Comparison of ENCODE assay signal across 8 cellular contexts in genomic region chr12:6604254-6605029, GRCh38. TPM values are rescaled to one million over a fixed set of nuclear protein-coding genes. Genes with fewer than 3 reads are reported as not detected.
DNase-seq lines count a peak whose midpoint lies in the region; ATAC-seq, FAIRE-seq and TF ChIP-seq lines count a peak whose summit lies in the region.

No MANE protein-coding gene starts in this region.

- H3K36me3 Mint-ChIP-seq in HFFc6 (ENCODE audit: low read depth): peaks cover 43% of the 10 kb centered on the region

- FAIRE-seq in GM12892 (lab: Jason Lieb, UNC): no peak

- H3K9me3 Mint-ChIP-seq in HFFc6: no peaks in the 10 kb centered on the region

- intact Hi-C loops in breast epithelium (cut with DNase I; ENCODE audit: low total_unique reads): no loop called here

- no peak for TF ChIP-seq CTCF in HFFc6 (IDR thresholded peaks at IDR 0.05)
- TF ChIP-seq CTCF in breast epithelium (IDR thresholded peaks at IDR 0.05): no peak

- H3K27me3 Mint-ChIP-seq in HFFc6 (ENCODE audit: insufficient read depth): no peaks in the 10 kb centered on the region; the same call in 1 of the 2 replicates

- ATAC-seq in HG02588 (IDR thresholded peaks at IDR 0.05; ENCODE audit: unreplicated experiment): no peak

- peak overlapping the region; percentile 70 for H3K27ac Mint-ChIP-seq in HFFc6

- H3K4me3 Mint-ChIP-seq in HFFc6: no peak overlapping the region; the same call in 1 of the 2 replicates

- H3K9ac ChIP-seq in mucosa of stomach (ENCODE audit: low read length): peak overlapping the region; percentile 71

- H3K4me1 Mint-ChIP-seq in HFFc6 (ENCODE audit: low read depth): peaks cover 39% of the 10 kb centered on the region

- peaks cover 66% of the 10 kb centered on the region for H3K79me2 ChIP-seq in ACC112 (ENCODE audit: control insufficient read depth, insufficient read depth, low read length, unreplicated experiment)

- peak overlapping the region; percentile 10; the same call in 1 of the 2 replicates for H3K27ac ChIP-seq in ACC112 (ENCODE audit: low read depth, low read length)
- H3K27ac ChIP-seq in breast epithelium: peak overlapping the region; percentile 87 to 98

- H3K4me1 ChIP-seq in ACC112 (ENCODE audit: control insufficient read depth, insufficient read depth, low read length, unreplicated experiment) (peaks cover 27% of the 10 kb centered on the region), breast epithelium (peaks cover 12 to 22% of the 10 kb centered on the region in 2 donors), mucosa of stomach (ENCODE audit: control insufficient read depth, insufficient read depth, low read length) (peaks cover 40% of the 10 kb centered on the region)

- no peak overlapping the region for H2AFZ ChIP-seq in ACC112 (ENCODE audit: low read length, unreplicated experiment)

- H3K9me3 ChIP-seq in breast epithelium (no peaks in the 10 kb centered on the region), mucosa of stomach (ENCODE audit: control insufficient read depth, low read length) (no peaks in the 10 kb centered on the region)

- H3K36me3 ChIP-seq in ACC112 (ENCODE audit: insufficient read depth, low read length) (peaks cover 39% of the 10 kb centered on the region), breast epithelium (peaks cover 6% of the 10 kb centered on the region), mucosa of stomach (ENCODE audit: control insufficient read depth, insufficient read depth, low read length) (peaks cover 12% of the 10 kb centered on the region)

- H3K27me3 ChIP-seq in ACC112 (ENCODE audit: insufficient read depth, low read length): no peaks in the 10 kb centered on the region
- no peaks in the 10 kb centered on the region for H3K27me3 ChIP-seq in breast epithelium
- no peaks in the 10 kb centered on the region for H3K27me3 ChIP-seq in mucosa of stomach (ENCODE audit: control insufficient read depth, insufficient read depth, low read length)

- peak overlapping the region; percentile 84 for H3K4me3 ChIP-seq in ACC112 (ENCODE audit: low read depth, low read length)
- peak overlapping the region; percentile 97 to 99 (median 98) for H3K4me3 ChIP-seq in breast epithelium
- H3K4me3 ChIP-seq in mucosa of stomach (ENCODE audit: low read length): no peak overlapping the region

- TF ChIP-seq POLR2A in breast epithelium (IDR thresholded peaks at IDR 0.05) (no peak), GM12892 (IDR thresholded peaks at IDR 0.05; ENCODE audit: low read depth, low read length) (no peak)

- DNase-seq in HFFc6: no peak
- DNase-seq in breast epithelium (ENCODE audit: low spot score in 2 of 2): no peak
- no peak for DNase-seq in NCI-H748 (lab: John Stamatoyannopoulos, UW; ENCODE audit: unreplicated experiment)
- DNase-seq in GM12892 (ENCODE audit: insufficient read length): no peak
- no peak for DNase-seq in D341Med (ENCODE audit: low spot score)

RNA-seq across cellular contexts. Expression of gene CHD4, which starts 2.7 kb away (rescaled TPM):
- 100 to 1,000 TPM; 167 to 193 (median 183) TPM for total RNA-seq in HFFc6 (2021; fragmentation: NEBNext Ultra II Directional; extraction: Animal tissue kit (Norgen Biotek cat#: 25700))
- 100 to 1,000 TPM; 162 to 227 (median 203) TPM for total RNA-seq in breast epithelium
- 95.7 TPM for polyA plus RNA-seq in GM12892 (2012; ENCODE audit: missing spikeins)

RNA-seq across cellular contexts. Expression of gene LPAR5, which starts 31.3 kb away (rescaled TPM):
- not detected for total RNA-seq in HFFc6 (2021; fragmentation: NEBNext Ultra II Directional; extraction: Animal tissue kit (Norgen Biotek cat#: 25700))
- 1 to 10 TPM in 2 of 3 donors, under 1 TPM in 1; 0.98 to 1.8 (median 1.8) TPM for total RNA-seq in breast epithelium
- 1.7 TPM for polyA plus RNA-seq in GM12892 (2012; ENCODE audit: missing spikeins)

RNA-seq across cellular contexts. Expression of gene NOP2, which starts 36.4 kb away (rescaled TPM):
- total RNA-seq in HFFc6 (2021; fragmentation: NEBNext Ultra II Directional; extraction: Animal tissue kit (Norgen Biotek cat#: 25700)): 10 to 100 TPM; 39.5 to 60.5 (median 42.6) TPM
- 10 to 100 TPM; 30.6 to 37.6 (median 31.5) TPM for total RNA-seq in breast epithelium
- polyA plus RNA-seq in GM12892 (2012; ENCODE audit: missing spikeins): 60.0 TPM

RNA-seq across cellular contexts. Expression of gene ACRBP, which starts 42.8 kb away (rescaled TPM):
- total RNA-seq in HFFc6 (2021; fragmentation: NEBNext Ultra II Directional; extraction: Animal tissue kit (Norgen Biotek cat#: 25700)): not detected
- total RNA-seq in breast epithelium: 1 to 10 TPM in 1 of 3 donors, under 1 TPM in 2; 0.59 to 2.4 (median 0.66) TPM
- 2.1 TPM for polyA plus RNA-seq in GM12892 (2012; ENCODE audit: missing spikeins)

RNA-seq across cellular contexts. Expression of gene IFFO1, which starts 48.6 kb away (rescaled TPM):
- 10 to 100 TPM; 25.9 to 35.6 (median 29.2) TPM for total RNA-seq in HFFc6 (2021; fragmentation: NEBNext Ultra II Directional; extraction: Animal tissue kit (Norgen Biotek cat#: 25700))
- 10 to 100 TPM in 2 of 3 donors, 1 to 10 TPM in 1; 7.2 to 22.4 (median 15.7) TPM for total RNA-seq in breast epithelium
- polyA plus RNA-seq in GM12892 (2012; ENCODE audit: missing spikeins): 6.2 TPM
